ENCODE assay signal across 10 cellular contexts in genomic region chr6:110329348-110329728, GRCh38. TPM values are rescaled to one million over a fixed set of nuclear protein-coding genes. Genes with fewer than 3 reads are reported as not detected.
DNase-seq lines count a peak whose midpoint lies in the region; TF ChIP-seq lines count a peak whose summit lies in the region.
"Had no signal": no experiment of that assay in that cellular context is flagged by ENCODE, and none has a peak within 500 bp of the region (broad histone marks: within the 10 kb centered on the region; RNA-seq: fewer than 3 reads in every experiment).

No MANE protein-coding gene starts in this region.

- H3K36me3 ChIP-seq in tibial nerve, result no peaks in the 10 kb centered on the region

- no peaks in the 10 kb centered on the region for H3K9me3 ChIP-seq in tibial nerve

- peak; percentile 41 for DNase-seq in HuH-7 (ENCODE audit: low spot score)
- DNase-seq in chondrocyte (ENCODE audit: low spot score), result no peak
- no peak for DNase-seq in mesothelial cell of epicardium (ENCODE audit: low spot score in 2 of 2, unreplicated experiment in 2 of 2)
- DNase-seq in tibial nerve (ENCODE audit: low spot score in 2 of 2), result no peak
- DNase-seq in NCI-H345 treated with DMSO at 0.1 percent for 48 hours (lab: John Stamatoyannopoulos, UW; ENCODE audit: unreplicated experiment), result no peak
- no peak for DNase-seq in cortex of kidney (lab: John Stamatoyannopoulos, UW)
- no peak for DNase-seq in dedifferentiated amniotic fluid mesenchymal stem cell (ENCODE audit: extremely low spot score)
- DNase-seq: DND-41; effector memory CD4-positive, alpha-beta T cell had no signal

- no peak for TF ChIP-seq EP300 in tibial nerve (IDR thresholded peaks at IDR 0.05)

- peak overlapping the region; percentile 20 for H3K27ac Mint-ChIP-seq in chondrocyte (ENCODE audit: unreplicated experiment)
- peak overlapping the region; percentile 98 for H3K27ac Mint-ChIP-seq in mesothelial cell of epicardium
- H3K27ac Mint-ChIP-seq: activated T-helper 1 cell treated with anti-CD3 and anti-CD28 coated beads, Interleukin-12 subunit alpha, Interleukin-12 subunit beta, Interleukin-2, Interleukin-4 antibody, amounts not matched to agents 30 ng/mL and 10 ng/mL and 1 ng/mL, durations not matched to agents 14 hours and 24 hours and 36 hours had no signal

- TF ChIP-seq POLR2A in tibial nerve (IDR thresholded peaks at IDR 0.05), result no peak

- WGBS in tibial nerve, 2 donors, result 28 to 32% methylated on average over 8 of the region's 8 CpGs

- H3K4me1 Mint-ChIP-seq in chondrocyte (ENCODE audit: low read depth), result peaks cover 45% of the 10 kb centered on the region
- peaks cover 95% of the 10 kb centered on the region for H3K4me1 Mint-ChIP-seq in mesothelial cell of epicardium

- H3K4me1 ChIP-seq in tibial nerve, result peaks cover 0 to 36% (median 6%) of the 10 kb centered on the region in 4 donors

- TF ChIP-seq CTCF in chondrocyte (IDR thresholded peaks at IDR 0.05) (no peak), mesothelial cell of epicardium (IDR thresholded peaks at IDR 0.05; ENCODE audit: unreplicated experiment) (no peak), tibial nerve (IDR thresholded peaks at IDR 0.05) (no peak)

- H3K36me3 Mint-ChIP-seq in chondrocyte (ENCODE audit: low read depth), result no peaks in the 10 kb centered on the region
- no peaks in the 10 kb centered on the region for H3K36me3 Mint-ChIP-seq in mesothelial cell of epicardium

- H3K27ac ChIP-seq in tibial nerve, result no peak overlapping the region

- H3K4me3 Mint-ChIP-seq in chondrocyte (ENCODE audit: unreplicated experiment) (no peak overlapping the region), mesothelial cell of epicardium (peak overlapping the region; percentile 39)
- H3K4me3 Mint-ChIP-seq: activated T-helper 1 cell treated with anti-CD3 and anti-CD28 coated beads, Interleukin-12 subunit alpha, Interleukin-12 subunit beta, Interleukin-2, Interleukin-4 antibody, amounts not matched to agents 30 ng/mL and 10 ng/mL and 1 ng/mL, durations not matched to agents 14 hours and 24 hours and 36 hours had no signal

- no peaks in the 10 kb centered on the region for H3K27me3 Mint-ChIP-seq in chondrocyte (ENCODE audit: low read depth)
- H3K27me3 Mint-ChIP-seq in mesothelial cell of epicardium (ENCODE audit: low read depth), result no peaks in the 10 kb centered on the region

- no peaks in the 10 kb centered on the region for H3K27me3 ChIP-seq in tibial nerve

- H3K4me3 ChIP-seq in tibial nerve, result peak overlapping the region in 3 of 4 donors; percentile 10 to 40 (median 28)

- H3K9me3 Mint-ChIP-seq in chondrocyte (ENCODE audit: low read depth) (no peaks in the 10 kb centered on the region), mesothelial cell of epicardium (no peaks in the 10 kb centered on the region)
- H3K9me3 Mint-ChIP-seq: activated T-helper 1 cell treated with anti-CD3 and anti-CD28 coated beads, Interleukin-12 subunit alpha, Interleukin-12 subunit beta, Interleukin-2, Interleukin-4 antibody, amounts not matched to agents 30 ng/mL and 10 ng/mL and 1 ng/mL, durations not matched to agents 14 hours and 24 hours and 36 hours had no signal

RNA-seq across cellular contexts. Expression of gene METTL24, which starts 28.8 kb away (rescaled TPM):
- total RNA-seq in chondrocyte (0.62 to 0.67 TPM in 2 of 3 replicates, not detected in the other), mesothelial cell of epicardium (25.5 to 28.1 TPM (median 25.7 TPM) in 3 replicates), tibial nerve (1 to 10 TPM in 1 of 4 donors, under 1 TPM in 3; 0.63 to 2.4 (median 0.93) TPM)
- total RNA-seq: activated T-helper 1 cell treated with anti-CD3 and anti-CD28 coated beads, Interleukin-12 subunit alpha, Interleukin-12 subunit beta, Interleukin-2, Interleukin-4 antibody, amounts not matched to agents 30 ng/mL and 10 ng/mL and 1 ng/mL, durations not matched to agents 14 hours and 24 hours and 36 hours had no signal
